In the genomic region with DNA sequence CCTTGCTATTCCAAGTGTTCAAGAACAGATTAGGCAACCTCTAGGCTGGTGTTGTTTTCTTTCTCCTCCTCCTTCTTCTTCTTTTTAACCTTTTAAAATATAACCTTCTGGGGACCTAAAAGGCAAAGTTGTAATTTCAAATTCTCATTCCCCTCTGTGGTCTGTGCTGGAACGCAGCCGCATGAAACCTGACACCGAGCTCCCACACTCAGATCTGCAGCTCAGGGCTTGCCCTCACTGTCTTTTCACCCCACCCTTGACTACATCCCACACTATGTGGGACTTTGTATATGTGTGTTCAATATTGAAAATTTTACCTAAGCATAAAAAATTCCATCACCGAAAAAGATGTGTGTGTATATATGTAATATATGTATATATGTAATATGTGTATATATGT, we compare ENCODE assay signal across 27 cellular contexts.
DNase-seq lines count a peak whose midpoint lies in the region; ATAC-seq and TF ChIP-seq lines count a peak whose summit lies in the region.
"Had no signal": no experiment of that assay in that cellular context is flagged by ENCODE, and none has a peak within 500 bp of the region (broad histone marks: within the 10 kb centered on the region; RNA-seq: fewer than 3 reads in every experiment).

No MANE protein-coding gene starts in this region.

- TF ChIP-seq POLR2A in right lobe of liver (IDR thresholded peaks at IDR 0.05), result no peak

- H3K27ac ChIP-seq in brain microvascular endothelial cell (peak overlapping the region; percentile 33), right lobe of liver (no peak overlapping the region)
- H3K27ac ChIP-seq: A549, esophagus squamous epithelium, suprapubic skin had no signal

- WGBS in right lobe of liver (ENCODE audit: insufficient coverage, low coverage, low lambda C conversion rate, missing lambda C conversion rate), result 88% methylated on average over 4 of the region's 4 CpGs

- H3K4me3 ChIP-seq in brain microvascular endothelial cell (ENCODE audit: low read depth, low read length), result no peak overlapping the region
- H3K4me3 ChIP-seq in right lobe of liver, result no peak overlapping the region
- H3K4me3 ChIP-seq: A549, esophagus squamous epithelium, suprapubic skin had no signal

- in situ Hi-C loops in brain microvascular endothelial cell (cut with HindIII; ENCODE audit: low pct_ligation_motif_present, low sequenced_read_pairs), result no loop called here

- no peaks in the 10 kb centered on the region for H3K4me1 ChIP-seq in right lobe of liver
- H3K4me1 ChIP-seq: A549, esophagus squamous epithelium, suprapubic skin had no signal

- ATAC-seq in right lobe of liver, result no peak
- ATAC-seq in GM21528 (IDR thresholded peaks at IDR 0.05; ENCODE audit: low FRiP score, unreplicated experiment), result no peak
- ATAC-seq: A549; activated naive CD4-positive, alpha-beta T cell treated with anti-CD3 and anti-CD28 coated beads, Interleukin-2, amount 50 U/mL, for 72 hours; activated T-helper 17 cell treated with anti-CD3 and anti-CD28 coated beads, Interleukin-2, amount 50 U/mL, for 72 hours; CD8-positive, alpha-beta T cell; effector memory CD8-positive, alpha-beta T cell; Right ventricle myocardium inferior; stimulated activated naive B cell treated with anti-CD40 and anti-IgM and Interleukin-4, amounts not matched to agents 10 μg/mL and 1 μg/mL and 100 μg/mL, for 72 hours had no signal

- peak; percentile 35 for DNase-seq in Daoy (ENCODE audit: low read depth)
- DNase-seq in M059J (ENCODE audit: low read depth), result peak; percentile 52
- DNase-seq in brain microvascular endothelial cell, result peak; percentile 46
- peak; percentile 75 for DNase-seq in iris pigment epithelial cell (ENCODE audit: low read depth)
- no peak for DNase-seq in right lobe of liver
- no peak for DNase-seq in head of caudate nucleus
- no peak for DNase-seq in NCI-H187 treated with DMSO at 0.1 percent for 48 hours (lab: John Stamatoyannopoulos, UW)
- DNase-seq: activated B cell treated with CpG ODN at 0.5 μM for 24 hours; aorta; CD8-positive, alpha-beta T cell; DMS79; effector memory CD8-positive, alpha-beta T cell; esophagus squamous epithelium; HCEC 1CT; NCI-H1417; NCI-H446 treated with DMSO at 0.1 percent for 48 hours; nucleus accumbens; OCI-M1; stimulated activated CD4-positive, alpha-beta T cell treated with anti-CD3 and anti-CD28 coated beads, Interleukin-2, amount 100 ng/mL, for 48 hours; stimulated activated naive B cell treated with anti-CD40 and anti-IgM and Interleukin-4, amounts not matched to agents 10 μg/mL and 1 μg/mL and 100 μg/mL, for 72 hours; T-helper 9 cell had no signal

- H3K36me3 ChIP-seq in brain microvascular endothelial cell (replicated peaks) (no peaks in the 10 kb centered on the region), right lobe of liver (no peaks in the 10 kb centered on the region)
- H3K36me3 ChIP-seq: esophagus squamous epithelium, suprapubic skin had no signal

- no peak for TF ChIP-seq CTCF in brain microvascular endothelial cell (IDR thresholded peaks at IDR 0.05; ENCODE audit: low read depth, low read length, missing control alignments)
- TF ChIP-seq CTCF in right lobe of liver (IDR thresholded peaks at IDR 0.05), result no peak

- H3K27me3 ChIP-seq in brain microvascular endothelial cell (replicated peaks), result no peaks in the 10 kb centered on the region
- H3K27me3 ChIP-seq in right lobe of liver, result no peaks in the 10 kb centered on the region
- H3K27me3 ChIP-seq: esophagus squamous epithelium, suprapubic skin had no signal

- H3K9me3 ChIP-seq in right lobe of liver, result no peaks in the 10 kb centered on the region
- H3K9me3 ChIP-seq: A549 had no signal

- intact Hi-C loops in right lobe of liver (cut with DNase I), result no loop called here
- intact Hi-C loops in head of caudate nucleus (cut with DNase I), result no loop called here

Comparison
In these comparisons a context has a peak if more than half of its experiments do, and no peak if none do; other contexts are left out.
1. DNase-seq: peak in Daoy (single experiment), M059J (single experiment), brain microvascular endothelial cell (single experiment) and iris pigment epithelial cell (single experiment); none in right lobe of liver (0 of 3), head of caudate nucleus (0 of 42) and NCI-H187 treated with DMSO at 0.1 percent for 48 hours (single experiment).